ENCODE assay signal across 9 cellular contexts in genomic region chr3:170410428-170411029, GRCh38. TPM values are rescaled to one million over a fixed set of nuclear protein-coding genes. Genes with fewer than 3 reads are reported as not detected.
A peak's percentile ranks its signal among the peaks of the same experiment; 100 is the strongest.
DNase-seq lines count a peak whose midpoint lies in the region; ATAC-seq and TF ChIP-seq lines count a peak whose summit lies in the region.
"Had no signal": no experiment of that assay in that cellular context is flagged by ENCODE, and none has a peak within 500 bp of the region (broad histone marks: within the 10 kb centered on the region; RNA-seq: fewer than 3 reads in every experiment).

No MANE protein-coding gene starts in this region.

- H3K4me1 ChIP-seq in left ventricle myocardium inferior (no peaks in the 10 kb centered on the region), OCI-LY1 (ENCODE audit: insufficient read depth, low read length, severe bottlenecking) (peaks cover 3% of the 10 kb centered on the region), thyroid gland (no peaks in the 10 kb centered on the region)
- H3K4me1 ChIP-seq in effector memory CD4-positive, alpha-beta T cell (ENCODE audit: control insufficient read depth, insufficient read depth, low read length, poor library complexity, severe bottlenecking) = no peaks in the 10 kb centered on the region

- no peak overlapping the region for H3K27ac ChIP-seq in left ventricle myocardium inferior (replicated peaks)
- no peak overlapping the region for H3K27ac ChIP-seq in OCI-LY1 (ENCODE audit: low read depth, low read length, poor library complexity, severe bottlenecking)
- no peak overlapping the region for H3K27ac ChIP-seq in thyroid gland
- no peak overlapping the region for H3K27ac ChIP-seq in effector memory CD4-positive, alpha-beta T cell (ENCODE audit: insufficient read depth, low read length, poor library complexity, severe bottlenecking)

- H3K9me3 ChIP-seq in left ventricle myocardium inferior (replicated peaks) (no peaks in the 10 kb centered on the region), OCI-LY1 (ENCODE audit: low read length) (no peaks in the 10 kb centered on the region), thyroid gland (no peaks in the 10 kb centered on the region)
- H3K9me3 ChIP-seq in effector memory CD4-positive, alpha-beta T cell (ENCODE audit: control insufficient read depth, low read length) = no peaks in the 10 kb centered on the region

- intact Hi-C loops in left ventricle myocardium inferior (cut with micrococcal nuclease) (no loop called here), Right ventricle myocardium inferior (cut with DNase I) (loop anchor here (2.0 kb wide), 1 partner anchor 100 kb away; no protein-coding TSS in a partner anchor), thyroid gland (cut with DNase I) (loop anchor here (5.0 kb wide), 1 partner anchor 98 kb away; no protein-coding TSS in a partner anchor), left colon (cut with DNase I, micrococcal nuclease) (loop anchor here in 1 of 2 donors (10.0 kb wide), 1 partner anchor 404 kb away; no protein-coding TSS in a partner anchor)

- ATAC-seq in Right ventricle myocardium inferior = no peak
- ATAC-seq in left colon = no peak

- TF ChIP-seq POLR2A in thyroid gland (IDR thresholded peaks at IDR 0.05) = no peak

- H3K27me3 ChIP-seq in left ventricle myocardium inferior (ENCODE audit: low read depth) (no peaks in the 10 kb centered on the region), OCI-LY1 (ENCODE audit: insufficient read depth, low read length) (no peaks in the 10 kb centered on the region), thyroid gland (no peaks in the 10 kb centered on the region)
- no peaks in the 10 kb centered on the region for H3K27me3 ChIP-seq in effector memory CD4-positive, alpha-beta T cell (replicated peaks; ENCODE audit: control insufficient read depth, insufficient read depth, low read length, poor library complexity, severe bottlenecking)

- H3K4me3 ChIP-seq in left ventricle myocardium inferior = no peak overlapping the region
- H3K4me3 ChIP-seq in OCI-LY1 (ENCODE audit: low read depth, low read length, poor library complexity, severe bottlenecking) = no peak overlapping the region
- no peak overlapping the region for H3K4me3 ChIP-seq in thyroid gland (replicated peaks in 1 of 3)
- no peak overlapping the region for H3K4me3 ChIP-seq in effector memory CD4-positive, alpha-beta T cell (ENCODE audit: insufficient read depth, low read depth, low read length, poor library complexity, severe bottlenecking)

- H3K36me3 ChIP-seq in left ventricle myocardium inferior (no peaks in the 10 kb centered on the region), OCI-LY1 (ENCODE audit: insufficient read depth, low read length) (no peaks in the 10 kb centered on the region), thyroid gland (no peaks in the 10 kb centered on the region)
- no peaks in the 10 kb centered on the region for H3K36me3 ChIP-seq in effector memory CD4-positive, alpha-beta T cell (ENCODE audit: control insufficient read depth, insufficient read depth, low read length)

- no peak overlapping the region for H3K9ac ChIP-seq in OCI-LY1 (ENCODE audit: low read length)

- 57 to 60% methylated on average over 4 of the region's 4 CpGs for WGBS in thyroid gland, 2 donors

- H2AFZ ChIP-seq in OCI-LY1 (ENCODE audit: low read length) = no peak overlapping the region

- H3K4me2 ChIP-seq in OCI-LY1 (ENCODE audit: low read length) = no peak overlapping the region

- TF ChIP-seq CTCF in left ventricle myocardium inferior (IDR thresholded peaks at IDR 0.05; ENCODE audit: borderline replicate concordance) = peak; percentile 56
- TF ChIP-seq CTCF in OCI-LY1 (IDR thresholded peaks at IDR 0.05; ENCODE audit: low read length) = peak; percentile 75
- peak in 4 of 6 experiments; percentile 30 to 60 (median 58) for TF ChIP-seq CTCF in thyroid gland (IDR thresholded peaks at IDR 0.05)

- DNase-seq in left ventricle myocardium inferior (no peak), Right ventricle myocardium inferior (ENCODE audit: missing footprints) (no peak), fibroblast of gingiva (ENCODE audit: low read depth) (peak; percentile 32), thyroid gland (no peak), left colon (no peak)
- no peak for DNase-seq in activated naive CD4-positive, alpha-beta T cell (lab: John Stamatoyannopoulos, UW)
- no peak for DNase-seq in effector memory CD4-positive, alpha-beta T cell
- DNase-seq: activated naive CD8-positive, alpha-beta T cell treated with anti-CD3 and anti-CD28 coated beads, Interleukin-2, amount 10 ng/mL, durations not matched to agents 7 days and 5 days had no signal

- no peaks in the 10 kb centered on the region for H3K79me2 ChIP-seq in OCI-LY1 (ENCODE audit: insufficient read depth, low read length)

- no peaks in the 10 kb centered on the region for H4K20me1 ChIP-seq in OCI-LY1 (ENCODE audit: insufficient read depth, low read length)

- H3F3A ChIP-seq in OCI-LY1 (ENCODE audit: insufficient read depth, low read length) = no peaks in the 10 kb centered on the region

- no peaks in the 10 kb centered on the region for H3K9me2 ChIP-seq in OCI-LY1 (ENCODE audit: low read depth, low read length)

RNA-seq across cellular contexts. Expression of gene CLDN11, which starts 8.1 kb away (rescaled TPM):
- total RNA-seq in left ventricle myocardium inferior = 4.3 TPM
- total RNA-seq in Right ventricle myocardium inferior = 2.7 TPM
- 1 to 10 TPM; 3.2 to 6.6 (median 4.6) TPM for total RNA-seq in thyroid gland
- 1 to 10 TPM; 4.3 to 7.7 TPM for total RNA-seq in left colon
- total RNA-seq: activated naive CD8-positive, alpha-beta T cell treated with anti-CD3 and anti-CD28 coated beads, Interleukin-2, amount 10 ng/mL, durations not matched to agents 7 days and 5 days had no signal

RNA-seq across cellular contexts. Expression of gene SKIL, which starts 53.0 kb away (rescaled TPM):
- 21.5 TPM for total RNA-seq in left ventricle myocardium inferior
- total RNA-seq in Right ventricle myocardium inferior = 14.2 TPM
- 10 to 100 TPM; 44.1 to 75.4 (median 58.9) TPM for total RNA-seq in thyroid gland
- 10 to 100 TPM; 43.9 to 51.1 TPM for total RNA-seq in left colon
